In genomic region chr21:24110846-24111245, GRCh38 we compare ENCODE assay signal across 23 cellular contexts.
DNase-seq lines count a peak whose midpoint lies in the region; ATAC-seq and TF ChIP-seq lines count a peak whose summit lies in the region.
"Had no signal": no experiment of that assay in that cellular context is flagged by ENCODE, and none has a peak within 500 bp of the region (broad histone marks: within the 10 kb centered on the region; RNA-seq: fewer than 3 reads in every experiment).

No MANE protein-coding gene starts in this region.

- POLR2A ChIA-PET in SK-N-SH (lab: Yijun Ruan, JAX): no interaction called here

- no peaks in the 10 kb centered on the region for H3K79me1 ChIP-seq in mesendoderm (ENCODE audit: low read length)

- H3K36me3 ChIP-seq in SK-N-SH (replicated peaks in 1 of 2; ENCODE audit: control insufficient read depth in 1 of 2, insufficient read depth in 2 of 2, low read length in 1 of 2): peaks cover 0 to 3% of the 10 kb centered on the region in 2 experiments
- peaks cover 3% of the 10 kb centered on the region; the same call in 1 of the 2 replicates for H3K36me3 ChIP-seq in SU-DHL-6 (ENCODE audit: low read length)
- H3K36me3 ChIP-seq in right lobe of liver: no peaks in the 10 kb centered on the region
- no peaks in the 10 kb centered on the region for H3K36me3 ChIP-seq in mesendoderm (ENCODE audit: control insufficient read depth, insufficient read depth, low read length)
- H3K36me3 ChIP-seq: BE2C, Peyer's patch had no signal

- H4K5ac ChIP-seq in mesendoderm (ENCODE audit: low read length): no peak overlapping the region

- H4K20me1 ChIP-seq in SK-N-SH (ENCODE audit: insufficient read depth) (no peaks in the 10 kb centered on the region), SU-DHL-6 (ENCODE audit: low read depth, low read length) (no peaks in the 10 kb centered on the region)

- no peaks in the 10 kb centered on the region for H3K9me2 ChIP-seq in SK-N-SH
- H3K9me2 ChIP-seq in SU-DHL-6 (replicated peaks; ENCODE audit: insufficient read depth, low read length): no peaks in the 10 kb centered on the region

- H3K18ac ChIP-seq in mesendoderm (ENCODE audit: low read length): no peak overlapping the region

- H3K4me1 ChIP-seq in SK-N-SH (ENCODE audit: control insufficient read depth in 1 of 2, insufficient read depth in 2 of 2, low read depth in 1 of 2, low read length in 1 of 2): peaks cover 0 to 13% of the 10 kb centered on the region in 2 experiments; a peak in 2 of 4 replicates
- no peaks in the 10 kb centered on the region for H3K4me1 ChIP-seq in right lobe of liver
- no peaks in the 10 kb centered on the region for H3K4me1 ChIP-seq in mesendoderm (ENCODE audit: control insufficient read depth, low read depth, low read length)
- H3K4me1 ChIP-seq: BE2C, Peyer's patch had no signal

- no peak overlapping the region for H2BK15ac ChIP-seq in mesendoderm (replicated peaks; ENCODE audit: low read depth)

- no peaks in the 10 kb centered on the region for H3K27me3 ChIP-seq in SK-N-SH (ENCODE audit: insufficient read depth)
- H3K27me3 ChIP-seq in SU-DHL-6 (ENCODE audit: low read length): no peaks in the 10 kb centered on the region
- no peaks in the 10 kb centered on the region for H3K27me3 ChIP-seq in right lobe of liver
- H3K27me3 ChIP-seq in mesendoderm (ENCODE audit: insufficient read depth, low read length, poor library complexity): no peaks in the 10 kb centered on the region
- H3K27me3 ChIP-seq: BE2C, Peyer's patch had no signal

- no peak overlapping the region for H2AK5ac ChIP-seq in mesendoderm (ENCODE audit: low read length)

- no peak overlapping the region for H3K9ac ChIP-seq in SK-N-SH
- H3K9ac ChIP-seq in SU-DHL-6 (ENCODE audit: low read length): no peak overlapping the region
- H3K9ac ChIP-seq in mesendoderm (ENCODE audit: low read length): no peak overlapping the region

- H3K27ac ChIP-seq in SK-N-SH (ENCODE audit: low read depth in 2 of 2, low read length in 1 of 2) (peak overlapping the region in 1 of 2 experiments; percentile 40; a peak in 2 of 4 replicates), SU-DHL-6 (ENCODE audit: low read depth, low read length) (no peak overlapping the region), right lobe of liver (no peak overlapping the region), mesendoderm (ENCODE audit: low read depth, low read length) (no peak overlapping the region)
- H3K27ac ChIP-seq: 22Rv1, Peyer's patch had no signal

- H2BK5ac ChIP-seq in mesendoderm (ENCODE audit: low read length): no peak overlapping the region

- DNase-seq in SK-N-SH (no peak), dedifferentiated amniotic fluid mesenchymal stem cell (ENCODE audit: extremely low spot score) (peak; percentile 37), NAMALWA (ENCODE audit: low spot score) (no peak), right lobe of liver (no peak), mesendoderm (no peak)
- DNase-seq: BE2C; CD4-positive, CD25-positive, alpha-beta regulatory T cell; GOT3; HCEC 1CT; KG1; MM.1S; NCI-H1048; NCI-H1417; NCI-H1694; NCI-H2029 treated with DMSO at 0.1 percent for 48 hours; NCI-H2227 treated with DMSO at 0.1 percent for 48 hours; NCI-H526 treated with DMSO at 0.1 percent for 48 hours; Peyer's patch; SIG-M5 had no signal

- H2AFZ ChIP-seq in SK-N-SH (ENCODE audit: low read depth): peak overlapping the region; percentile 67
- peak overlapping the region; percentile 16 for H2AFZ ChIP-seq in SU-DHL-6 (ENCODE audit: low read depth, low read length, severe bottlenecking)

- H3K4me3 ChIP-seq in SK-N-SH (ENCODE audit: low read depth in 2 of 2, low read length in 1 of 2): no peak overlapping the region
- no peak overlapping the region for H3K4me3 ChIP-seq in SU-DHL-6 (ENCODE audit: insufficient read depth, low read length, poor library complexity, severe bottlenecking)
- H3K4me3 ChIP-seq in right lobe of liver: no peak overlapping the region
- H3K4me3 ChIP-seq in mesendoderm (ENCODE audit: low read length): no peak overlapping the region
- H3K4me3 ChIP-seq: Peyer's patch had no signal

- H3K79me2 ChIP-seq in SK-N-SH (ENCODE audit: insufficient read depth) (no peaks in the 10 kb centered on the region), SU-DHL-6 (ENCODE audit: insufficient read depth, low read length) (no peaks in the 10 kb centered on the region), mesendoderm (ENCODE audit: control insufficient read depth, insufficient read depth, low read length) (no peaks in the 10 kb centered on the region)

- no peaks in the 10 kb centered on the region for H3K9me3 ChIP-seq in SK-N-SH
- no peaks in the 10 kb centered on the region for H3K9me3 ChIP-seq in SU-DHL-6 (ENCODE audit: insufficient read depth, low read length)
- H3K9me3 ChIP-seq in right lobe of liver: no peaks in the 10 kb centered on the region
- H3K9me3 ChIP-seq: BE2C, Peyer's patch had no signal

- ATAC-seq in SK-N-SH treated with all-trans-retinoic acid at 6 μM for 48 hours (no peak; the same call in 2 of the 3 replicates), right lobe of liver (no peak), GM21529 (IDR thresholded peaks at IDR 0.05; ENCODE audit: unreplicated experiment) (no peak)

- CTCF ChIA-PET in SK-N-SH (lab: Yijun Ruan, JAX): no interaction called here

- intact Hi-C loops in right lobe of liver (cut with DNase I): no loop called here

- no peak for TF ChIP-seq POLR2A in right lobe of liver (IDR thresholded peaks at IDR 0.05)

- TF ChIP-seq RAD21 in SK-N-SH (IDR thresholded peaks at IDR 0.05; ENCODE audit: low read length): no peak

- TF ChIP-seq EP300 in SK-N-SH (IDR thresholded peaks at IDR 0.05; ENCODE audit: borderline replicate concordance in 1 of 2, low read depth in 1 of 2, low read length in 1 of 2): no peak

- H2BK120ac ChIP-seq in mesendoderm (ENCODE audit: low read depth, low read length): no peak overlapping the region

- H3K4me2 ChIP-seq in SK-N-SH (no peak overlapping the region), SU-DHL-6 (ENCODE audit: low read depth, low read length, poor library complexity, severe bottlenecking) (no peak overlapping the region), mesendoderm (ENCODE audit: low read length) (no peak overlapping the region)

- H3K23ac ChIP-seq in mesendoderm (ENCODE audit: low read length): no peak overlapping the region

- H3F3A ChIP-seq in SK-N-SH (replicated peaks; ENCODE audit: insufficient read depth) (peaks cover 3% of the 10 kb centered on the region), SU-DHL-6 (ENCODE audit: insufficient read depth) (no peaks in the 10 kb centered on the region)

- H3K56ac ChIP-seq in mesendoderm (ENCODE audit: low read length): no peak overlapping the region

- TF ChIP-seq CTCF in SK-N-SH (IDR thresholded peaks at IDR 0.05): no peak
- no peak for TF ChIP-seq CTCF in SU-DHL-6 (IDR thresholded peaks at IDR 0.05; ENCODE audit: insufficient read depth, low read length, poor library complexity, severe bottlenecking)
- no peak for TF ChIP-seq CTCF in right lobe of liver (IDR thresholded peaks at IDR 0.05)

- H4K8ac ChIP-seq in mesendoderm (ENCODE audit: low read depth, low read length): no peak overlapping the region

- H3K4ac ChIP-seq in mesendoderm (ENCODE audit: low read depth, low read length): no peak overlapping the region

TF ChIP-seq in SK-N-SH, 30 proteins besides CTCF, POLR2A, EP300 and RAD21 (continues in another document):
- TF ChIP-seq RCOR1 (IDR thresholded peaks at IDR 0.05; ENCODE audit: low read length) (no peak), FOXM1 (IDR thresholded peaks at IDR 0.05; ENCODE audit: low read depth) (no peak), IRF3 (IDR thresholded peaks at IDR 0.05; ENCODE audit: low read depth, low read length) (no peak), NRF1 (IDR thresholded peaks at IDR 0.05; ENCODE audit: low read depth, low read length) (no peak), JUND (IDR thresholded peaks at IDR 0.05) (no peak), RFX5 (IDR thresholded peaks at IDR 0.05; ENCODE audit: low read length) (no peak), YY1 (IDR thresholded peaks at IDR 0.05; ENCODE audit: low read depth) (no peak), MEF2A (IDR thresholded peaks at IDR 0.05; ENCODE audit: borderline replicate concordance, low read depth) (no peak), POLR2AphosphoS5 (IDR thresholded peaks at IDR 0.05; ENCODE audit: low read depth, low read length) (no peak)

TF ChIP-seq in SK-N-SH treated with all-trans-retinoic acid at 6 μM for 48 hours, 23 proteins besides CTCF, POLR2A, EP300 and RAD21 (continues in another document):
- TF ChIP-seq ZC3H10 (CRISPR knock-in tag; IDR thresholded peaks at IDR 0.05) (no peak), TCF4 (CRISPR knock-in tag; IDR thresholded peaks at IDR 0.05; ENCODE audit: borderline replicate concordance) (no peak), ZFP3 (CRISPR knock-in tag; IDR thresholded peaks at IDR 0.05) (no peak), ZNF70 (CRISPR knock-in tag; IDR thresholded peaks at IDR 0.05) (no peak), SNAI2 (CRISPR knock-in tag; IDR thresholded peaks at IDR 0.05) (no peak), CREB5 (CRISPR knock-in tag; IDR thresholded peaks at IDR 0.05; ENCODE audit: low read depth) (no peak), ISL1 (CRISPR knock-in tag; IDR thresholded peaks at IDR 0.05) (no peak)
